In the genomic region with DNA sequence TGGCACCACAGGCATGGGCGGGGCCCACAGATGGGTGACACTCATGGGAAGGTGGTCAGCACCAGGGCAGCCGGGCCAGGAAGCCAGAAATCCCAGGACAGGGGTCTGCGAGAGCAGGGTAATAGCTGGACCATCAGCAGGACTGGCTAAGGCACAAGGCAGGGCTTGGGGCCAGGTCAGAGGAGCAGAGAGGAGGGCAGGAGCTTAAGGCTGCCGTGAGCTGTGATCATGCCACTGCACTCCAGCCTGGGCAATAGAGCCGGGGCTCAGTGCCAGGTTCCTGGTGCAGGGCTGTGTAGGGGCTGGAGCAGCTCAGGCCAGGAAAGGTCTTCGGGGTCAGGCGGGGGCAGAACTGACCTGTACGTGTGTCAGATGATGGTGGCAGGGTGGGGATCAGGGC, we compare ENCODE assay signal across 16 cellular contexts.
"Had no signal": no experiment of that assay in that cellular context is flagged by ENCODE, and none has a peak within 500 bp of the region (broad histone marks: within the 10 kb centered on the region; RNA-seq: fewer than 3 reads in every experiment).

No MANE protein-coding gene starts in this region.

- H3K36me3 ChIP-seq: left lung, sigmoid colon had no signal

- H3K4me1 ChIP-seq: left lung, sigmoid colon had no signal

- H3K4me3 ChIP-seq: left lung, lung, sigmoid colon, skin epidermis had no signal

- DNase-seq: cortex of kidney; effector memory CD4-positive, alpha-beta T cell; immature natural killer cell; left lung; mesenchymal stem cell; midbrain; sigmoid colon; stimulated activated CD4-positive, alpha-beta T cell treated with anti-CD3 and anti-CD28 coated beads, Interleukin-2, amount 100 ng/mL, for 24 hours; stimulated activated CD4-positive, alpha-beta T cell treated with anti-CD3 and anti-CD28 coated beads, Interleukin-4, amount 100 ng/mL, for 4 hours; stimulated activated naive B cell treated with anti-CD40 and anti-IgM and Interleukin-4, amounts not matched to agents 10 μg/mL and 1 μg/mL and 100 μg/mL, for 72 hours; stimulated activated naive CD8-positive, alpha-beta T cell treated with anti-CD3 and anti-CD28 coated beads, Interleukin-15, amount 100 ng/mL, for 72 hours; trophoblast cell had no signal

- ATAC-seq: esophagus mucosa; left lung; natural killer cell treated with Interleukin-12 subunit alpha and Interleukin-12 subunit beta and Interleukin-15 and Interleukin-18, amount 100 ng/mL, for 72 hours; stimulated activated naive B cell treated with anti-CD40 and anti-IgM and Interleukin-4, amounts not matched to agents 10 μg/mL and 1 μg/mL and 100 μg/mL, for 72 hours; stimulated activated naive CD8-positive, alpha-beta T cell treated with anti-CD3 and anti-CD28 coated beads, Interleukin-15, amount 100 ng/mL, for 72 hours had no signal

- H3K27ac ChIP-seq: left lung, sigmoid colon, skin epidermis had no signal

- H3K9me3 ChIP-seq: left lung, sigmoid colon had no signal
